Comparison of ENCODE assay signal across 30 cellular contexts in the genomic region with DNA sequence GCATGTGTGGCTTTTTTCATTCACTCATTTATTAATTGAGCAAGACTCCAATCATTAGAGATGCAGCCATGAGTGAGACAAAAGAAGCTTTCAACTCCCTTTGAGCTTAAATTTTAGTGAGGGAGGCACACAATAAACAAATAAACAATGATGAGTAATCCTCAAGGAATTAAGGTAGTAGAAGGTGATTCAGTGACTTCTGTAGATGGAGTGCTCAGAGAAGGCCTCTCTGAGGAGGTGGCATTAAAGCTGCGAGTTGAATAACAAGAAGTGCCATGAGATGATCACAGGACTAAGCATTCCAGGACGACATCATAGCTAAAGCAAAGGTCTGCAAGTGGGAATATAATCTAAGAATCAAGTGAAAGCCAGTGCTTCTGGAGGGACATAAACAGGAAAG.
"Had no signal": no experiment of that assay in that cellular context is flagged by ENCODE, and none has a peak within 500 bp of the region (broad histone marks: within the 10 kb centered on the region; RNA-seq: fewer than 3 reads in every experiment).

No MANE protein-coding gene starts in this region.

- H3K36me3 Mint-ChIP-seq: activated naive CD4-positive, alpha-beta T cell treated with anti-CD3 and anti-CD28 coated beads, Interleukin-2, amount 50 U/mL, for 24 hours; stimulated activated memory B cell treated with anti-CD40 and anti-IgM and Interleukin-4, amounts not matched to agents 10 μg/mL and 1 μg/mL and 100 μg/mL, for 72 hours had no signal

- H3K27ac ChIP-seq: breast epithelium, left ventricle myocardium inferior, neutrophil, ovary, stomach, suprapubic skin, tibial artery, VCaP had no signal

- H3K27me3 Mint-ChIP-seq: progenitor cell of endocrine pancreas had no signal

- H3K9me3 ChIP-seq: left ventricle myocardium inferior, neutrophil, ovary, stomach, suprapubic skin, tibial artery had no signal

- H3K4me1 ChIP-seq: breast epithelium, left ventricle myocardium inferior, stomach, suprapubic skin, tibial artery had no signal

- ATAC-seq: activated CD4-positive, CD25-positive, alpha-beta regulatory T cell treated with anti-CD3 and anti-CD28 coated beads, Interleukin-2, amount 50 U/mL, for 24 hours; activated naive CD8-positive, alpha-beta T cell treated with anti-CD3 and anti-CD28 coated beads, Interleukin-2, amount 50 U/mL, for 24 hours; stimulated activated memory B cell treated with anti-CD40 and anti-IgM and Interleukin-4, amounts not matched to agents 10 μg/mL and 1 μg/mL and 100 μg/mL, for 72 hours had no signal

- H3K4me3 Mint-ChIP-seq: activated naive CD4-positive, alpha-beta T cell treated with anti-CD3 and anti-CD28 coated beads, Interleukin-2, amount 50 U/mL, for 24 hours; activated naive CD8-positive, alpha-beta T cell treated with anti-CD3 and anti-CD28 coated beads, Interleukin-2, amount 50 U/mL, for 24 hours; activated T-helper 1 cell treated with anti-CD3 and anti-CD28 coated beads, Interleukin-12 subunit alpha, Interleukin-12 subunit beta, Interleukin-2, Interleukin-4 antibody, amounts not matched to agents 30 ng/mL and 10 ng/mL and 1 ng/mL, durations not matched to agents 14 hours and 24 hours and 36 hours; nephron; stimulated activated memory B cell treated with anti-CD40 and anti-IgM and Interleukin-4, amounts not matched to agents 10 μg/mL and 1 μg/mL and 100 μg/mL, for 72 hours had no signal

- DNase-seq: activated CD4-positive, alpha-beta T cell treated with anti-CD3 and anti-CD28 coated beads for 48 hours; activated CD4-positive, alpha-beta T cell treated with anti-CD3 and anti-CD28 coated beads, Interleukin-2, amount 50 U/mL, for 48 hours; activated CD8-positive, alpha-beta memory T cell treated with anti-CD3 and anti-CD28 coated beads, Interleukin-2, amount 50 U/mL, for 4 hours; activated gamma-delta T cell; activated naive CD8-positive, alpha-beta T cell treated with anti-CD3 and anti-CD28 coated beads, Interleukin-2, amount 50 U/mL, for 24 hours; activated T-cell treated with anti-CD3 and anti-CD28 coated beads, Interleukin-2, amount 50 U/mL, for 1 hour; amygdala; central memory CD4-positive, alpha-beta T cell; head of caudate nucleus; hypothalamus; left ventricle myocardium inferior; ovary; stimulated activated CD4-positive, alpha-beta T cell treated with anti-CD3 and anti-CD28 coated beads, Interleukin-1b, Interleukin-23, amount 100 ng/mL, for 48 hours; stimulated activated CD4-positive, alpha-beta T cell treated with anti-CD3 and anti-CD28 coated beads, Interleukin-4, amount 100 ng/mL, for 4 hours; stimulated activated CD8-positive, alpha-beta memory T cell treated with anti-CD3 and anti-CD28 coated beads, Interleukin-4, amount 100 ng/mL, for 48 hours; stomach; T-helper 9 cell; tibial artery had no signal

- H3K9me3 Mint-ChIP-seq: activated naive CD4-positive, alpha-beta T cell treated with anti-CD3 and anti-CD28 coated beads, Interleukin-2, amount 50 U/mL, for 24 hours; activated naive CD8-positive, alpha-beta T cell treated with anti-CD3 and anti-CD28 coated beads, Interleukin-2, amount 50 U/mL, for 24 hours; activated T-helper 1 cell treated with anti-CD3 and anti-CD28 coated beads, Interleukin-12 subunit alpha, Interleukin-12 subunit beta, Interleukin-2, Interleukin-4 antibody, amounts not matched to agents 30 ng/mL and 10 ng/mL and 1 ng/mL, durations not matched to agents 14 hours and 24 hours and 36 hours had no signal

- H3K4me1 Mint-ChIP-seq: activated naive CD4-positive, alpha-beta T cell treated with anti-CD3 and anti-CD28 coated beads, Interleukin-2, amount 50 U/mL, for 24 hours; activated naive CD8-positive, alpha-beta T cell treated with anti-CD3 and anti-CD28 coated beads, Interleukin-2, amount 50 U/mL, for 24 hours; nephron; stimulated activated memory B cell treated with anti-CD40 and anti-IgM and Interleukin-4, amounts not matched to agents 10 μg/mL and 1 μg/mL and 100 μg/mL, for 72 hours had no signal

- H3K4me3 ChIP-seq: breast epithelium, left ventricle myocardium inferior, lung, ovary, smooth muscle cell, stomach, suprapubic skin, tibial artery had no signal

- H3K27ac Mint-ChIP-seq: activated naive CD4-positive, alpha-beta T cell treated with anti-CD3 and anti-CD28 coated beads, Interleukin-2, amount 50 U/mL, for 24 hours; activated naive CD8-positive, alpha-beta T cell treated with anti-CD3 and anti-CD28 coated beads, Interleukin-2, amount 50 U/mL, for 24 hours; activated T-helper 1 cell treated with anti-CD3 and anti-CD28 coated beads, Interleukin-12 subunit alpha, Interleukin-12 subunit beta, Interleukin-2, Interleukin-4 antibody, amounts not matched to agents 30 ng/mL and 10 ng/mL and 1 ng/mL, durations not matched to agents 14 hours and 24 hours and 36 hours; nephron; progenitor cell of endocrine pancreas; stimulated activated memory B cell treated with anti-CD40 and anti-IgM and Interleukin-4, amounts not matched to agents 10 μg/mL and 1 μg/mL and 100 μg/mL, for 72 hours had no signal

- H3K27me3 ChIP-seq: breast epithelium, neutrophil, ovary, stomach, suprapubic skin, tibial artery had no signal

- H3K36me3 ChIP-seq: breast epithelium, left ventricle myocardium inferior, neutrophil, ovary, stomach, suprapubic skin, tibial artery had no signal

- H3K4me2 ChIP-seq: smooth muscle cell had no signal
